17 cellular contexts compared by ENCODE assay signal in genomic region chr1:89529196-89529595, GRCh38.
"Had no signal": no experiment of that assay in that cellular context is flagged by ENCODE, and none has a peak within 500 bp of the region (broad histone marks: within the 10 kb centered on the region; RNA-seq: fewer than 3 reads in every experiment).

No MANE protein-coding gene starts in this region.

- H3K27me3 Mint-ChIP-seq: activated naive CD4-positive, alpha-beta T cell treated with anti-CD3 and anti-CD28 coated beads, Interleukin-2, amount 50 U/mL, for 24 hours; naive thymus-derived CD8-positive, alpha-beta T cell had no signal

- H3K27ac Mint-ChIP-seq: brain, immature natural killer cell had no signal

- H3K9me3 ChIP-seq: colonic mucosa, pancreas, transverse colon, vagina had no signal

- H3K4me1 ChIP-seq: colonic mucosa, vagina had no signal

- H3K4me3 Mint-ChIP-seq: immature natural killer cell; naive thymus-derived CD8-positive, alpha-beta T cell had no signal

- ATAC-seq: naive thymus-derived CD8-positive, alpha-beta T cell; pancreas had no signal

- DNase-seq: amygdala; central memory CD4-positive, alpha-beta T cell; colonic mucosa; foreskin melanocyte; head of caudate nucleus; immature natural killer cell; mesenchymal stem cell; naive thymus-derived CD8-positive, alpha-beta T cell; pancreas; stimulated activated CD4-positive, alpha-beta T cell treated with anti-CD3 and anti-CD28 coated beads, Interleukin-12 subunit alpha, Interleukin-12 subunit beta, amount 100 ng/mL, for 4 hours; stimulated activated CD4-positive, alpha-beta T cell treated with anti-CD3 and anti-CD28 coated beads, Interleukin-2, amount 100 ng/mL, for 24 hours; T-helper 1 cell; transverse colon; WERI-Rb-1 had no signal

- H3K9me3 Mint-ChIP-seq: brain; immature natural killer cell; naive thymus-derived CD8-positive, alpha-beta T cell had no signal

- H3K4me3 ChIP-seq: colonic mucosa, pancreas, transverse colon, vagina had no signal

- FAIRE-seq: pancreas had no signal

- H3K36me3 ChIP-seq: colonic mucosa, pancreas, transverse colon, vagina had no signal

- H3K27ac ChIP-seq: colonic mucosa, pancreas, transverse colon, vagina, WERI-Rb-1 had no signal

- H3K27me3 ChIP-seq: colonic mucosa, pancreas, transverse colon, vagina had no signal
